In the genomic region with DNA sequence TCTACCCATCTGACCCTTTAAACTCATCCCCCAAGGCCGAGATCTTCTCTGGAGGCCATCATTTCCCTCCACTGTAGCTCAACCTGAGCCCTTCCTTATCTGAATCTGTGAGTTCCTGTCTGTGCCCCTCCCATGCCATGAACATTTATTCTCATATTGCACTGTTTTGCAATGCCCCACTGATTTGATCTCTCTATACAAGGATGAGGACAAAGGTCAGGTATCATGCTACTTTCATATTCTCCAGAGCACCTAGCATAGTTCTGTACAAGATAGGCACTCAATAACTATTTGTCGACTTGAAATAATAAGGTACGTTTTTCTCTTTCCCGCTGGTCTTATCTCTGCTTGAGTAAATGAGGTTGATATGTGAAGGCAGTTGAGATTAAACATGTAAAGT, we compare ENCODE assay signal across 26 cellular contexts.
DNase-seq lines count a peak whose midpoint lies in the region; ATAC-seq, FAIRE-seq and TF ChIP-seq lines count a peak whose summit lies in the region.
"Had no signal": no experiment of that assay in that cellular context is flagged by ENCODE, and none has a peak within 500 bp of the region (broad histone marks: within the 10 kb centered on the region; RNA-seq: fewer than 3 reads in every experiment).

No MANE protein-coding gene starts in this region.

- no peaks in the 10 kb centered on the region for H3K36me3 Mint-ChIP-seq in activated T-helper 17 cell treated with anti-CD3 and anti-CD28 coated beads, Interleukin-2, amount 50 U/mL, for 72 hours (ENCODE audit: low read depth)

- peak overlapping the region; percentile 49; the same call in 1 of the 2 replicates for H2AFZ ChIP-seq in H1 (ENCODE audit: low read length)
- H2AFZ ChIP-seq: GM23338 had no signal

- H2BK12ac ChIP-seq in H1 (ENCODE audit: low read depth, low read length): no peak overlapping the region

- H3K23ac ChIP-seq in H1 (ENCODE audit: insufficient read length): no peak overlapping the region

- H3K14ac ChIP-seq in H1 (ENCODE audit: insufficient read length): no peak overlapping the region

- H3K36me3 ChIP-seq in H1 (ENCODE audit: control insufficient read depth in 2 of 4, insufficient read depth in 4 of 4, low read length in 3 of 4) (no peaks in the 10 kb centered on the region; a peak in 1 of 8 replicates), right lobe of liver (no peaks in the 10 kb centered on the region)
- H3K36me3 ChIP-seq: brain microvascular endothelial cell, lower lobe of right lung, neutrophil, uterus had no signal

- no peak overlapping the region for H2BK120ac ChIP-seq in H1 (replicated peaks; ENCODE audit: low read depth, low read length)

- CTCF ChIA-PET in H1 (lab: Charles Lee; ENCODE audit: partially characterized antibody): no interaction called here

- no peak for TF ChIP-seq CTCF in 22Rv1 (IDR thresholded peaks at IDR 0.05)
- TF ChIP-seq CTCF in H1 (IDR thresholded peaks at IDR 0.05; ENCODE audit: control extremely low read depth in 1 of 3, insufficient read depth in 1 of 3, low read depth in 1 of 3, low read length in 3 of 3): no peak
- no peak for TF ChIP-seq CTCF in right lobe of liver (IDR thresholded peaks at IDR 0.05)

- TF ChIP-seq EP300 in H1 (IDR thresholded peaks at IDR 0.05; ENCODE audit: borderline replicate concordance in 1 of 2, low read depth in 2 of 2, low read length in 2 of 2): no peak

- H3K79me2 ChIP-seq in H1 (ENCODE audit: control insufficient read depth in 1 of 2, insufficient read depth in 2 of 2, low read length in 2 of 2): no peaks in the 10 kb centered on the region

- no peak for FAIRE-seq in H1 (lab: Jason Lieb, UNC)
- FAIRE-seq: GM18507 had no signal

- no peak overlapping the region for H2BK15ac ChIP-seq in H1 (ENCODE audit: low read length)

- no peaks in the 10 kb centered on the region for H3K4me1 Mint-ChIP-seq in activated T-helper 17 cell treated with anti-CD3 and anti-CD28 coated beads, Interleukin-2, amount 50 U/mL, for 72 hours
- H3K4me1 Mint-ChIP-seq: activated CD4-positive, alpha-beta T cell treated with anti-CD3 and anti-CD28 coated beads for 36 hours had no signal

- POLR2A ChIA-PET in H1 (lab: Charles Lee; ENCODE audit: partially characterized antibody): no interaction called here

- no peak overlapping the region for H3K4ac ChIP-seq in H1 (replicated peaks; ENCODE audit: insufficient read length, low read depth, low read length)

- no peak overlapping the region for H3K27ac Mint-ChIP-seq in activated T-helper 17 cell treated with anti-CD3 and anti-CD28 coated beads, Interleukin-2, amount 50 U/mL, for 72 hours
- H3K27ac Mint-ChIP-seq: activated CD4-positive, alpha-beta T cell treated with anti-CD3 and anti-CD28 coated beads for 36 hours; GM23338 had no signal

- intact Hi-C loops in right lobe of liver (cut with DNase I): no loop called here

- H3K27ac ChIP-seq in 22Rv1 (peak overlapping the region; percentile 39), H1 (ENCODE audit: low read depth, low read length) (no peak overlapping the region), right lobe of liver (no peak overlapping the region)
- H3K27ac ChIP-seq: brain microvascular endothelial cell, lower lobe of right lung, neutrophil, psoas muscle, uterus had no signal

- H3K9ac ChIP-seq in H1 (replicated peaks in 1 of 4; ENCODE audit: extremely low read depth in 1 of 4, low read depth in 3 of 4, low read length in 3 of 4): no peak overlapping the region

- in situ Hi-C loops in ACHN (cut with HindIII; ENCODE audit: low pct_ligation_motif_present, low pct_unique_long_range_greater_than_20kb, low sequenced_read_pairs): no loop called here

- H4K8ac ChIP-seq in H1 (ENCODE audit: extremely low read depth, insufficient read depth, low read length): no peak overlapping the region

- no peak overlapping the region for H3K4me2 ChIP-seq in H1 (ENCODE audit: insufficient read depth in 1 of 2, low read depth in 2 of 2, low read length in 2 of 2)
- H3K4me2 ChIP-seq: GM23338 had no signal

- no peak overlapping the region for H3K56ac ChIP-seq in H1 (replicated peaks; ENCODE audit: insufficient read length, low read depth, low read length)

- H2AK5ac ChIP-seq in H1 (ENCODE audit: low read depth, low read length): no peak overlapping the region

- ATAC-seq in right lobe of liver: peak; percentile 33 to 99 (median 85)
- no peak for ATAC-seq in activated T-helper 17 cell treated with anti-CD3 and anti-CD28 coated beads, Interleukin-2, amount 50 U/mL, for 72 hours (replicated peaks)
- ATAC-seq in HG02840 (IDR thresholded peaks at IDR 0.05; ENCODE audit: low FRiP score, unreplicated experiment): no peak
- ATAC-seq: activated CD4-positive, alpha-beta T cell treated with anti-CD3 and anti-CD28 coated beads for 36 hours; GM23338; psoas muscle had no signal

- peaks cover 8% of the 10 kb centered on the region for H3K27me3 Mint-ChIP-seq in activated T-helper 17 cell treated with anti-CD3 and anti-CD28 coated beads, Interleukin-2, amount 50 U/mL, for 72 hours

- H3K4me3 Mint-ChIP-seq in activated T-helper 17 cell treated with anti-CD3 and anti-CD28 coated beads, Interleukin-2, amount 50 U/mL, for 72 hours: no peak overlapping the region
- H3K4me3 Mint-ChIP-seq: activated CD4-positive, alpha-beta T cell treated with anti-CD3 and anti-CD28 coated beads for 36 hours; GM23338 had no signal

- no peak overlapping the region for H2BK20ac ChIP-seq in H1 (ENCODE audit: low read length)

- no peak overlapping the region for H3K4me3 ChIP-seq in H1 (ENCODE audit: extremely low read depth in 1 of 4, insufficient read depth in 2 of 4, low read depth in 3 of 4, low read length in 4 of 4)
- no peak overlapping the region for H3K4me3 ChIP-seq in right lobe of liver
- H3K4me3 ChIP-seq: GM23338, lower lobe of right lung, psoas muscle, uterus had no signal

- no peak for TF ChIP-seq POLR2A in H1 (IDR thresholded peaks at IDR 0.05; ENCODE audit: control extremely low read depth in 1 of 2, low read depth in 2 of 2, low read length in 2 of 2)
- TF ChIP-seq POLR2A in right lobe of liver (IDR thresholded peaks at IDR 0.05): no peak

- H2BK5ac ChIP-seq in H1 (ENCODE audit: low read depth, low read length): no peak overlapping the region

- 96% methylated on average over 4 of the region's 4 CpGs; no CpG with 5 or more reads in 1 of the 2 experiments for WGBS in H1 (ENCODE audit: extremely low coverage in 1 of 2, insufficient coverage in 1 of 2, insufficient read length in 1 of 2, insufficient replicate concordance in 2 of 2, low coverage in 1 of 2, low lambda C conversion rate in 2 of 2, missing lambda C conversion rate in 1 of 2), 2 experiments
- WGBS in right lobe of liver (ENCODE audit: insufficient coverage, low coverage, low lambda C conversion rate, missing lambda C conversion rate): 19% methylated on average over 4 of the region's 4 CpGs

- no peak overlapping the region for H4K91ac ChIP-seq in H1 (replicated peaks; ENCODE audit: insufficient read length, low read length)

- H3K18ac ChIP-seq in H1 (ENCODE audit: extremely low read depth, low read length): no peak overlapping the region

- no peaks in the 10 kb centered on the region for H3K27me3 ChIP-seq in H1 (replicated peaks in 1 of 4; ENCODE audit: control insufficient read depth in 3 of 4, extremely low read depth in 1 of 4, insufficient read depth in 3 of 4, low read length in 3 of 4)
- H3K27me3 ChIP-seq in right lobe of liver: no peaks in the 10 kb centered on the region
- H3K27me3 ChIP-seq: brain microvascular endothelial cell, neutrophil, uterus had no signal

- no peaks in the 10 kb centered on the region for H4K20me1 ChIP-seq in H1 (replicated peaks in 1 of 2; ENCODE audit: control insufficient read depth in 1 of 2, insufficient read depth in 2 of 2, low read length in 2 of 2)

- H3K4me1 ChIP-seq in H1 (replicated peaks in 1 of 4; ENCODE audit: control insufficient read depth in 3 of 4, insufficient read depth in 4 of 4, low read length in 3 of 4) (peaks cover 0 to 3% (median 0%) of the 10 kb centered on the region in 4 experiments; a peak in 1 of 7 replicates), right lobe of liver (no peaks in the 10 kb centered on the region)
- H3K4me1 ChIP-seq: lower lobe of right lung, psoas muscle, uterus had no signal

- H3K9me3 Mint-ChIP-seq in activated T-helper 17 cell treated with anti-CD3 and anti-CD28 coated beads, Interleukin-2, amount 50 U/mL, for 72 hours: no peaks in the 10 kb centered on the region
- H3K9me3 Mint-ChIP-seq: GM23338 had no signal

- no peaks in the 10 kb centered on the region for H3K79me1 ChIP-seq in H1 (ENCODE audit: low read depth, low read length)

- TF ChIP-seq RAD21 in H1 (IDR thresholded peaks at IDR 0.05 in 1 of 2, conservative IDR thresholded peaks at IDR 0.05 in 1 of 2; ENCODE audit: low read depth in 2 of 2, low read length in 2 of 2): no peak

- no peaks in the 10 kb centered on the region for H3K23me2 ChIP-seq in H1 (ENCODE audit: low read depth, low read length)

- H3K9me3 ChIP-seq in H1 (ENCODE audit: insufficient read depth in 2 of 2, low read depth in 1 of 2, low read length in 1 of 2) (no peaks in the 10 kb centered on the region), right lobe of liver (no peaks in the 10 kb centered on the region)
- H3K9me3 ChIP-seq: lower lobe of right lung, neutrophil, psoas muscle, uterus had no signal

- H4K5ac ChIP-seq in H1 (ENCODE audit: insufficient read length, low read depth, low read length): no peak overlapping the region

- DNase-seq in LoVo (ENCODE audit: low spot score) (peak; percentile 84), H1 (ENCODE audit: low read depth in 1 of 2, low spot score in 2 of 2) (no peak), right lobe of liver (no peak), NCI-H446 (lab: John Stamatoyannopoulos, UW) (no peak), ACHN (no peak)
- DNase-seq: activated CD4-positive, alpha-beta T cell treated with anti-CD3 and anti-CD28 coated beads for 36 hours; activated CD8-positive, alpha-beta memory T cell treated with anti-CD3 and anti-CD28 coated beads for 24 hours; activated T-cell treated with anti-CD3 and anti-CD28 coated beads, Interleukin-2, amount 50 U/mL, for 1 hour; brain microvascular endothelial cell; DMS79 treated with DMSO at 0.1 percent for 48 hours; islet precursor cell; lower lobe of right lung; NCI-H1092; NCI-H2081; psoas muscle; RPMI8226; stimulated activated CD8-positive, alpha-beta memory T cell treated with anti-CD3 and anti-CD28 coated beads, Interleukin-4, amount 100 ng/mL, for 48 hours; substantia nigra; T-helper 2 cell; uterus had no signal

TF ChIP-seq in H1, 55 proteins besides CTCF, POLR2A, EP300 and RAD21 (continues in another document):
- TF ChIP-seq, protein P1, sequence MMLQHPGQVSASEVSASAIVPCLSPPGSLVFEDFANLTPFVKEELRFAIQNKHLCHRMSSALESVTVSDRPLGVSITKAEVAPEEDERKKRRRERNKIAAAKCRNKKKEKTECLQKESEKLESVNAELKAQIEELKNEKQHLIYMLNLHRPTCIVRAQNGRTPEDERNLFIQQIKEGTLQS (IDR thresholded peaks at IDR 0.05; ENCODE audit: insufficient read depth, low read depth, low read length): no peak
- TF ChIP-seq CBX5 (IDR thresholded peaks at IDR 0.05; ENCODE audit: low read depth, low read length): no peak

Comparison
In these comparisons a context has a peak if more than half of its experiments do, and no peak if none do; other contexts are left out.
1. ATAC-seq: peak in right lobe of liver (4 of 4); none in activated T-helper 17 cell treated with anti-CD3 and anti-CD28 coated beads, Interleukin-2, amount 50 U/mL, for 72 hours (single experiment) and HG02840 (single experiment).